9 cellular contexts compared by ENCODE assay signal in genomic region chr1:202642619-202643291, GRCh38.
A peak's percentile ranks its signal among the peaks of the same experiment; 100 is the strongest.
DNase-seq lines count a peak whose midpoint lies in the region; ATAC-seq, FAIRE-seq and TF ChIP-seq lines count a peak whose summit lies in the region.
"Had no signal": no experiment of that assay in that cellular context is flagged by ENCODE, and none has a peak within 500 bp of the region (broad histone marks: within the 10 kb centered on the region; RNA-seq: fewer than 3 reads in every experiment).

No MANE protein-coding gene starts in this region.

- no peaks in the 10 kb centered on the region for H3K9me3 ChIP-seq in HUES6 (ENCODE audit: control insufficient read depth, insufficient read depth, low read depth, low read length)
- no peaks in the 10 kb centered on the region for H3K9me3 ChIP-seq in keratinocyte (ENCODE audit: control insufficient read depth, low read depth, low read length)

- H3K4me1 Mint-ChIP-seq in activated T-cell treated with anti-CD3 and anti-CD28 coated beads, Interleukin-2, amount 50 U/mL, for 72 hours (ENCODE audit: low read depth), result peaks cover 23% of the 10 kb centered on the region

- peaks cover 83% of the 10 kb centered on the region for H3K27me3 Mint-ChIP-seq in activated T-cell treated with anti-CD3 and anti-CD28 coated beads, Interleukin-2, amount 50 U/mL, for 72 hours (ENCODE audit: low read depth)

- H3K9me3 Mint-ChIP-seq in activated T-cell treated with anti-CD3 and anti-CD28 coated beads, Interleukin-2, amount 50 U/mL, for 72 hours, result no peaks in the 10 kb centered on the region

- H4K20me1 ChIP-seq in keratinocyte (ENCODE audit: control insufficient read depth, extremely low read depth, insufficient read depth, low read length), result no peaks in the 10 kb centered on the region

- no peak for TF ChIP-seq CTCF in keratinocyte (optimal IDR thresholded peaks at IDR 0.05 in 1 of 3, IDR thresholded peaks at IDR 0.05 in 1 of 3, conservative IDR thresholded peaks at IDR 0.05 in 1 of 3; ENCODE audit: extremely low read depth in 1 of 3, insufficient read depth in 2 of 3, low read length in 3 of 3)

- H3K27ac ChIP-seq in HUES6 (ENCODE audit: low read depth, low read length) (no peak overlapping the region), keratinocyte (ENCODE audit: control insufficient read depth, insufficient read depth, low read length) (no peak overlapping the region), skin epidermis (no peak overlapping the region)

- H3K9ac ChIP-seq in HUES6 (ENCODE audit: low read length), result no peak overlapping the region
- no peak overlapping the region for H3K9ac ChIP-seq in keratinocyte (ENCODE audit: control insufficient read depth, extremely low read depth, insufficient read depth, low read length)

- H3K36me3 Mint-ChIP-seq in activated T-cell treated with anti-CD3 and anti-CD28 coated beads, Interleukin-2, amount 50 U/mL, for 72 hours (ENCODE audit: insufficient read depth in 2 of 2), result no peaks in the 10 kb centered on the region

- dilution Hi-C loops in keratinocyte (cut with MboI; ENCODE audit: extremely low pct_ligation_motif_present, low sequenced_read_pairs), result no loop called here

- peak overlapping the region; percentile 78 to 82 for H3K4me3 Mint-ChIP-seq in activated T-cell treated with anti-CD3 and anti-CD28 coated beads, Interleukin-2, amount 50 U/mL, for 72 hours

- no peak overlapping the region for H3K27ac Mint-ChIP-seq in activated T-cell treated with anti-CD3 and anti-CD28 coated beads, Interleukin-2, amount 50 U/mL, for 72 hours

- no peak for FAIRE-seq in keratinocyte (lab: Jason Lieb, UNC)

- H3K4me3 ChIP-seq in HUES6 (ENCODE audit: low read depth, low read length) (peak overlapping the region; percentile 85), keratinocyte (ENCODE audit: control insufficient read depth in 2 of 3, extremely low read depth in 1 of 3, insufficient read depth in 2 of 3, low read depth in 1 of 3, low read length in 3 of 3) (peak overlapping the region in 1 of 3 experiments; percentile 34), skin epidermis (peak overlapping the region in 5 of 7 experiments; percentile 0 to 37 (median 16))

- H3K4me1 ChIP-seq in HUES6 (ENCODE audit: control insufficient read depth, insufficient read depth, low read length), result peaks cover 18% of the 10 kb centered on the region
- H3K4me1 ChIP-seq in keratinocyte (ENCODE audit: control insufficient read depth, extremely low read depth, insufficient read depth, low read length), result peaks cover 5% of the 10 kb centered on the region

- H3K79me2 ChIP-seq in keratinocyte (ENCODE audit: control insufficient read depth, insufficient read depth, low read length), result no peaks in the 10 kb centered on the region

- peak; percentile 22 to 48 for ATAC-seq in activated T-cell treated with anti-CD3 and anti-CD28 coated beads, Interleukin-2, amount 50 U/mL, for 72 hours (replicated peaks in 1 of 2)
- no peak for ATAC-seq in HG03039 (IDR thresholded peaks at IDR 0.05; ENCODE audit: unreplicated experiment)

- H3K27me3 ChIP-seq in HUES6 (ENCODE audit: control insufficient read depth, insufficient read depth, low read length), result peaks cover 81% of the 10 kb centered on the region
- H3K27me3 ChIP-seq in keratinocyte (ENCODE audit: control insufficient read depth, extremely low read depth, insufficient read depth, low read length), result peaks cover 77% of the 10 kb centered on the region

- peak overlapping the region; percentile 48 for H3K4me2 ChIP-seq in keratinocyte (ENCODE audit: control insufficient read depth, extremely low read depth, insufficient read depth, low read depth, low read length)

- no peak overlapping the region for H2AFZ ChIP-seq in keratinocyte (ENCODE audit: control insufficient read depth, low read length)

- H3K9me1 ChIP-seq in keratinocyte (ENCODE audit: control insufficient read depth, extremely low read depth, insufficient read depth, low read length), result no peaks in the 10 kb centered on the region

- DNase-seq in activated T-cell treated with anti-CD3 and anti-CD28 coated beads, Interleukin-2, amount 50 U/mL, for 72 hours, result peak; percentile 12
- DNase-seq in keratinocyte (ENCODE audit: low read depth, low spot score) (no peak), SIG-M5 treated with dmso at 0.1 percent for 504 hours (lab: John Stamatoyannopoulos, UW; ENCODE audit: unreplicated experiment) (no peak), SW480 (ENCODE audit: low spot score) (no peak), NCI-H146 treated with DMSO at 0.1 percent for 48 hours (lab: John Stamatoyannopoulos, UW; ENCODE audit: unreplicated experiment) (no peak)
- DNase-seq: NK-92 treated with Interleukin-12 subunit alpha and Interleukin-12 subunit beta, amount 100 ng/mL, for 24 hours had no signal

- H3K36me3 ChIP-seq in HUES6 (ENCODE audit: control insufficient read depth, insufficient read depth, low read length) (no peaks in the 10 kb centered on the region), keratinocyte (ENCODE audit: control insufficient read depth in 2 of 2, extremely low read depth in 1 of 2, insufficient read depth in 2 of 2, low read length in 2 of 2) (no peaks in the 10 kb centered on the region)

Comparison
In these comparisons a context has a peak if more than half of its experiments do, and no peak if none do; other contexts are left out.
1. DNase-seq: peak in activated T-cell treated with anti-CD3 and anti-CD28 coated beads, Interleukin-2, amount 50 U/mL, for 72 hours (2 of 2); none in keratinocyte (single experiment), SIG-M5 treated with dmso at 0.1 percent for 504 hours (single experiment), SW480 (single experiment) and NCI-H146 treated with DMSO at 0.1 percent for 48 hours (single experiment).